ENCODE assay signal across 9 cellular contexts in genomic region chr1:161453950-161454860, GRCh38. TPM values are rescaled to one million over a fixed set of nuclear protein-coding genes. Genes with fewer than 3 reads are reported as not detected.
DNase-seq lines count a peak whose midpoint lies in the region; ATAC-seq and TF ChIP-seq lines count a peak whose summit lies in the region.
"Not testable (repeated sequence)": the region's sequence is repeated elsewhere in the genome, so short reads cannot be mapped to it uniquely, and the experiment has no call there.
"Had no signal": no experiment of that assay in that cellular context is flagged by ENCODE, and none has a peak within 500 bp of the region (broad histone marks: within the 10 kb centered on the region; RNA-seq: fewer than 3 reads in every experiment).

No MANE protein-coding gene starts in this region.

- not testable (repeated sequence) for H3K9me3 Mint-ChIP-seq in activated CD4-positive, alpha-beta memory T cell treated with anti-CD3 and anti-CD28 coated beads for 36 hours

- H3K4me1 Mint-ChIP-seq in activated CD4-positive, alpha-beta memory T cell treated with anti-CD3 and anti-CD28 coated beads for 36 hours (ENCODE audit: low read depth): not testable (repeated sequence)

- not testable (repeated sequence) for H3K36me3 Mint-ChIP-seq in activated CD4-positive, alpha-beta memory T cell treated with anti-CD3 and anti-CD28 coated beads for 36 hours

- H3K27ac ChIP-seq in mammary epithelial cell (ENCODE audit: insufficient read depth, low read depth, low read length); lung (ENCODE audit: low read depth in 1 of 2, low read length in 1 of 2); suprapubic skin: not testable (repeated sequence)

- not testable (repeated sequence) for H2AFZ ChIP-seq in mammary epithelial cell (ENCODE audit: low read depth, low read length)

- H3K4me3 ChIP-seq in mammary epithelial cell (replicated peaks in 1 of 3; ENCODE audit: insufficient read depth in 1 of 3, low read depth in 2 of 3, low read length in 3 of 3); lung; suprapubic skin: not testable (repeated sequence)

- TF ChIP-seq EP300 in suprapubic skin (IDR thresholded peaks at IDR 0.05): not testable (repeated sequence)

- peak; percentile 26 for DNase-seq in activated CD4-positive, alpha-beta memory T cell treated with anti-CD3 and anti-CD28 coated beads for 36 hours
- not testable (repeated sequence) for DNase-seq in mammary epithelial cell
- DNase-seq in lung (ENCODE audit: low spot score) (peak; percentile 65), suprapubic skin (ENCODE audit: low spot score in 2 of 2) (peak; percentile 66 to 90)

- in situ Hi-C loops in mammary epithelial cell (cut with MboI; ENCODE audit: low sequenced_read_pairs in 2 of 2): not testable (repeated sequence)

- H3K27me3 ChIP-seq in mammary epithelial cell (ENCODE audit: insufficient read depth, low read length); lung (ENCODE audit: control insufficient read depth, insufficient read depth); suprapubic skin: not testable (repeated sequence)

- whole genome bisulfite sequencing in mammary epithelial cell (ENCODE audit: low coverage, missing lambda C conversion rate): 60% methylated on average over 16 of the region's 67 CpGs
- WGBS in lung, 2 donors: 59 to 61% methylated on average over 12 of the region's 67 CpGs
- 61% methylated on average over 9 of the region's 67 CpGs for WGBS in suprapubic skin

- BruUV-seq in mammary epithelial cell (replicated peaks; lab: Mats Ljungman, UMichigan): TSS peak; percentile 94

- not testable (repeated sequence) for H3K4me3 Mint-ChIP-seq in activated CD4-positive, alpha-beta memory T cell treated with anti-CD3 and anti-CD28 coated beads for 36 hours

- not testable (repeated sequence) for H3K4me2 ChIP-seq in mammary epithelial cell (ENCODE audit: insufficient read depth, low read depth, low read length)

- H4K20me1 ChIP-seq in mammary epithelial cell (ENCODE audit: insufficient read depth, low read length): not testable (repeated sequence)

- intact Hi-C loops in activated CD4-positive, alpha-beta memory T cell treated with anti-CD3 and anti-CD28 coated beads for 36 hours (cut with micrococcal nuclease); mammary epithelial cell (cut with micrococcal nuclease): not testable (repeated sequence)

- H3K9ac ChIP-seq in mammary epithelial cell (ENCODE audit: insufficient read depth, low read length): not testable (repeated sequence)

- not testable (repeated sequence) for H3K9me3 ChIP-seq in mammary epithelial cell (replicated peaks; ENCODE audit: insufficient read depth, low read length); lung (ENCODE audit: control insufficient read depth in 2 of 2, insufficient read depth in 1 of 2, low read length in 1 of 2); suprapubic skin

- H3K4me1 ChIP-seq in mammary epithelial cell (ENCODE audit: insufficient read depth, low read length); lung (ENCODE audit: control insufficient read depth in 2 of 2, insufficient read depth in 2 of 2, low read length in 2 of 2); suprapubic skin: not testable (repeated sequence)

- POLR2A ChIA-PET in activated CD4-positive, alpha-beta memory T cell treated with anti-CD3 and anti-CD28 coated beads for 36 hours (lab: Charles Lee): not testable (repeated sequence)

- not testable (repeated sequence) for TF ChIP-seq POLR2A in suprapubic skin (IDR thresholded peaks at IDR 0.05)

- ATAC-seq in GM18520 (IDR thresholded peaks at IDR 0.05; ENCODE audit: unreplicated experiment): peak; percentile 53
- peak; percentile 68 for ATAC-seq in GM21390 (IDR thresholded peaks at IDR 0.05; ENCODE audit: unreplicated experiment)
- peak; percentile 56 for ATAC-seq in HG02870 (IDR thresholded peaks at IDR 0.05; ENCODE audit: unreplicated experiment)
- peak; percentile 64 for ATAC-seq in HG03442 (IDR thresholded peaks at IDR 0.05; ENCODE audit: unreplicated experiment)
- peak; percentile 81 for ATAC-seq in lung (ENCODE audit: insufficient read depth, low FRiP score)

- CTCF ChIA-PET in activated CD4-positive, alpha-beta memory T cell treated with anti-CD3 and anti-CD28 coated beads for 36 hours (lab: Charles Lee); mammary epithelial cell (lab: Charles Lee; ENCODE audit: low non-redundant PET): not testable (repeated sequence)

- TF ChIP-seq CTCF in mammary epithelial cell (conservative IDR thresholded peaks at IDR 0.05 in 1 of 2, IDR thresholded peaks at IDR 0.05 in 1 of 2; ENCODE audit: extremely low read depth in 1 of 2, insufficient read depth in 1 of 2, low read depth in 1 of 2, low read length in 2 of 2); lung (IDR thresholded peaks at IDR 0.05; ENCODE audit: control extremely low read depth, extremely low read depth); suprapubic skin (IDR thresholded peaks at IDR 0.05): not testable (repeated sequence)

- not testable (repeated sequence) for H3K36me3 ChIP-seq in mammary epithelial cell (ENCODE audit: insufficient read depth, low read length); lung (ENCODE audit: control insufficient read depth in 2 of 2, insufficient read depth in 2 of 2, low read length in 2 of 2); suprapubic skin

- H3K27me3 Mint-ChIP-seq in activated CD4-positive, alpha-beta memory T cell treated with anti-CD3 and anti-CD28 coated beads for 36 hours: not testable (repeated sequence)

- H3K79me2 ChIP-seq in mammary epithelial cell (ENCODE audit: insufficient read depth, low read length): not testable (repeated sequence)

- dilution Hi-C loops in mammary epithelial cell (cut with HindIII; ENCODE audit: low sequenced_read_pairs): not testable (repeated sequence)

- not testable (repeated sequence) for H3K27ac Mint-ChIP-seq in activated CD4-positive, alpha-beta memory T cell treated with anti-CD3 and anti-CD28 coated beads for 36 hours

RNA-seq across cellular contexts. Expression of gene FCGR2A, which starts 51.1 kb away (rescaled TPM):
- total RNA-seq in activated CD4-positive, alpha-beta memory T cell treated with anti-CD3 and anti-CD28 coated beads for 36 hours: under 1 TPM in 1 of 2 experiments, not detected in 1; 0.14 TPM
- total RNA-seq in mammary epithelial cell (not detected), lung (10 to 100 TPM; 83.7 to 94.9 TPM), suprapubic skin (10 to 100 TPM in 2 of 4 donors, 1 to 10 TPM in 2; 4.3 to 27.8 (median 8.3) TPM)
- polyA plus RNA-seq in mammary epithelial cell (0.08 TPM), lung (100 to 1,000 TPM in 1 of 2 donors, 10 to 100 TPM in 1; 37.6 to 204 TPM)
- not detected for polyA minus RNA-seq in mammary epithelial cell
- total RNA-seq: activated T-helper 1 cell treated with anti-CD3 and anti-CD28 coated beads, Interleukin-12 subunit alpha, Interleukin-12 subunit beta, Interleukin-2, Interleukin-4 antibody, amounts not matched to agents 30 ng/mL and 10 ng/mL and 1 ng/mL, durations not matched to agents 14 hours and 24 hours and 36 hours had no signal

Comparison
In these comparisons a context has a peak if more than half of its experiments do, and no peak if none do; other contexts are left out.
1. RNA of gene FCGR2A, which starts 51.1 kb away (total RNA-seq): 83.7 to 94.9 TPM in lung and 4.3 to 27.8 TPM in suprapubic skin; 0.14 TPM in activated CD4-positive, alpha-beta memory T cell treated with anti-CD3 and anti-CD28 coated beads for 36 hours and not detected in mammary epithelial cell; every median in the first group is over 4 times any median in the second.
2. Peak in every context shown above with its lines, with median percentiles within 50 percentile points of each other: ATAC-seq.